Comparison of ENCODE assay signal across 24 cellular contexts in genomic region chr9:130405657-130406257, GRCh38.
"Had no signal": no experiment of that assay in that cellular context is flagged by ENCODE, and none has a peak within 500 bp of the region (broad histone marks: within the 10 kb centered on the region; RNA-seq: fewer than 3 reads in every experiment).

No MANE protein-coding gene starts in this region.

- H3K4me1 Mint-ChIP-seq: endodermal cell, mesothelial cell of epicardium had no signal

- H3K36me3 Mint-ChIP-seq: mesothelial cell of epicardium had no signal

- ATAC-seq: effector memory CD8-positive, alpha-beta T cell; esophagus mucosa; gastrocnemius medialis; heart right ventricle; left cardiac atrium; left lung; left ventricle myocardium superior; lower lobe of right lung; mucosa of descending colon had no signal

- H3K27me3 ChIP-seq: colonic mucosa, gastrocnemius medialis, heart right ventricle, left lung had no signal

- H3K27ac Mint-ChIP-seq: dendritic cell treated with granulocyte-macrophage colony-stimulating factor and Interleukin-4, amounts not matched to agents 40 ng/mL and 50 ng/mL, for 4 days; effector memory CD8-positive, alpha-beta T cell; mesothelial cell of epicardium had no signal

- H3K4me3 Mint-ChIP-seq: dendritic cell treated with granulocyte-macrophage colony-stimulating factor and Interleukin-4, amounts not matched to agents 40 ng/mL and 50 ng/mL, for 4 days; effector memory CD8-positive, alpha-beta T cell; endodermal cell; mesothelial cell of epicardium had no signal

- H3K4me3 ChIP-seq: colonic mucosa, esophagus squamous epithelium, gastrocnemius medialis, heart right ventricle, left lung, lower lobe of right lung, mucosa of descending colon had no signal

- H3K36me3 ChIP-seq: colonic mucosa, esophagus squamous epithelium, gastrocnemius medialis, left lung, lower lobe of right lung had no signal

- H3K4me1 ChIP-seq: colonic mucosa, gastrocnemius medialis, heart right ventricle, left lung, lower lobe of right lung had no signal

- DNase-seq: colonic mucosa; cortex of kidney; effector CD8-positive, alpha-beta T cell; effector memory CD8-positive, alpha-beta T cell; endodermal cell; erythroblast; esophagus squamous epithelium; foreskin fibroblast; foreskin melanocyte; gastrocnemius medialis; glutamatergic neuron; head of caudate nucleus; heart right ventricle; hippocampal formation; left cardiac atrium; left ventricle myocardium superior; lower lobe of right lung; mesenchymal stem cell; mucosa of descending colon had no signal

- H3K27ac ChIP-seq: colonic mucosa, epithelial cell of prostate, esophagus squamous epithelium, gastrocnemius medialis, heart right ventricle, left lung, lower lobe of right lung had no signal

- H3K9me3 ChIP-seq: colonic mucosa, esophagus squamous epithelium, gastrocnemius medialis, heart right ventricle, left lung, lower lobe of right lung, mucosa of descending colon had no signal

- H3K9me3 Mint-ChIP-seq: dendritic cell treated with granulocyte-macrophage colony-stimulating factor and Interleukin-4, amounts not matched to agents 40 ng/mL and 50 ng/mL, for 4 days; effector memory CD8-positive, alpha-beta T cell; endodermal cell; mesothelial cell of epicardium had no signal
